In the genomic region with DNA sequence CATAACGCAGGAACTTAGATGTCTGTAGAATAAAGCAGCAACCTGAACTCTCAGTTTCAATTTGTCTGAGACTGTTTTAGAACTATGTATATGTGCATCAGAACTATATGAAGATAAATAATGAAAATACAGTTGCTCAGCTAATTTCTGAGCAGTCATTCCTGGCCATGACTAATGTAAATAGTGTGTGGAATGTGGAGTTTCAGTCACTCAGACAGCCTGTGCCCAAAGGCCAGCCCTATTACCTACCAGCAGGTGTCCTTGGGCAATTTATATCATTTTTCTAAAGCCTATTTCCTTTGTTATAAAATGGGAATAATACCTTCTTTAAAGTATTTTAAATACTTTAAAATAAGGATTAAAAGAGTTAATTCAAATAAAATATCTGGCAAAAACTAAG, we compare ENCODE assay signal across 24 cellular contexts. TPM values are rescaled to one million over a fixed set of nuclear protein-coding genes. Genes with fewer than 3 reads are reported as not detected.
DNase-seq lines count a peak whose midpoint lies in the region; ATAC-seq and TF ChIP-seq lines count a peak whose summit lies in the region.
"Had no signal": no experiment of that assay in that cellular context is flagged by ENCODE, and none has a peak within 500 bp of the region (broad histone marks: within the 10 kb centered on the region; RNA-seq: fewer than 3 reads in every experiment).

No MANE protein-coding gene starts in this region.

- H3K4me2 ChIP-seq in mesendoderm (ENCODE audit: low read length) = no peak overlapping the region
- H3K4me2 ChIP-seq: SK-N-SH had no signal

- H3K27me3 Mint-ChIP-seq in Calu3 (ENCODE audit: unreplicated experiment) (no peaks in the 10 kb centered on the region), chondrocyte (ENCODE audit: low read depth) (no peaks in the 10 kb centered on the region), natural killer cell (ENCODE audit: low read depth in 2 of 2) (peaks cover 3 to 7% of the 10 kb centered on the region in 2 donors)
- H3K27me3 Mint-ChIP-seq: activated naive CD8-positive, alpha-beta T cell treated with anti-CD3 and anti-CD28 coated beads for 36 hours had no signal

- no peak overlapping the region for H2BK15ac ChIP-seq in mesendoderm (replicated peaks; ENCODE audit: low read depth)

- no TSS peak for BruUV-seq in Calu3 (replicated peaks; lab: Mats Ljungman, UMichigan)

- H2BK5ac ChIP-seq in mesendoderm (ENCODE audit: low read length) = no peak overlapping the region

- H3K79me2 ChIP-seq in mesendoderm (ENCODE audit: control insufficient read depth, insufficient read depth, low read length) = no peaks in the 10 kb centered on the region

- DNase-seq in Calu3 (peak; percentile 21), HT-29 (ENCODE audit: low spot score) (peak; percentile 21), chondrocyte (ENCODE audit: low spot score) (no peak), mesendoderm (peak; percentile 50), natural killer cell (no peak), nucleus accumbens (lab: John Stamatoyannopoulos, UW) (no peak)
- DNase-seq: activated CD4-positive, alpha-beta T cell treated with anti-CD3 and anti-CD28 coated beads, Interleukin-2, amount 50 U/mL, for 1 hour; activated naive CD8-positive, alpha-beta T cell treated with anti-CD3 and anti-CD28 coated beads for 36 hours; effector CD4-positive, alpha-beta T cell; gastrocnemius medialis; HFFc6; NCI-H2081 treated with DMSO at 0.1 percent for 48 hours; occipital lobe; SK-N-SH; stimulated activated CD4-positive, alpha-beta T cell treated with anti-CD3 and anti-CD28 coated beads, Interleukin-4, amount 100 ng/mL, for 4 hours; stomach; T-helper 2 cell had no signal

- no peak overlapping the region for H3K4ac ChIP-seq in mesendoderm (ENCODE audit: low read depth, low read length)

- intact Hi-C loops in Calu3 (cut with micrococcal nuclease; ENCODE audit: unreplicated experiment) = no loop called here
- intact Hi-C loops in natural killer cell (cut with micrococcal nuclease) = no loop called here

- no peak overlapping the region for H4K5ac ChIP-seq in mesendoderm (ENCODE audit: low read length)

- no peak overlapping the region for H3K9ac ChIP-seq in mesendoderm (ENCODE audit: low read length)
- H3K9ac ChIP-seq: SK-N-SH had no signal

- no peak overlapping the region for H2BK120ac ChIP-seq in mesendoderm (ENCODE audit: low read depth, low read length)

- no peaks in the 10 kb centered on the region for H3K36me3 ChIP-seq in mesendoderm (ENCODE audit: control insufficient read depth, insufficient read depth, low read length)
- H3K36me3 ChIP-seq: esophagus muscularis mucosa, gastrocnemius medialis, stomach, tibial nerve had no signal

- no CpG with 5 or more reads among the region's 1 CpG for WGBS in mesendoderm (ENCODE audit: extremely low coverage, insufficient coverage, low lambda C conversion rate)

- H3K56ac ChIP-seq in mesendoderm (ENCODE audit: low read length) = no peak overlapping the region

- TF ChIP-seq CTCF in Calu3 (IDR thresholded peaks at IDR 0.05; ENCODE audit: unreplicated experiment) (no peak), chondrocyte (IDR thresholded peaks at IDR 0.05) (peak; percentile 21), natural killer cell (IDR thresholded peaks at IDR 0.05) (no peak)

- no peak overlapping the region for H2AK5ac ChIP-seq in mesendoderm (ENCODE audit: low read length)

- H3K4me1 Mint-ChIP-seq in Calu3 (ENCODE audit: low read depth, unreplicated experiment) (no peaks in the 10 kb centered on the region), chondrocyte (ENCODE audit: low read depth) (peaks cover 4% of the 10 kb centered on the region), natural killer cell (no peaks in the 10 kb centered on the region)
- H3K4me1 Mint-ChIP-seq: activated naive CD8-positive, alpha-beta T cell treated with anti-CD3 and anti-CD28 coated beads for 36 hours; memory B cell had no signal

- no peaks in the 10 kb centered on the region for H3K4me1 ChIP-seq in mesendoderm (ENCODE audit: control insufficient read depth, low read depth, low read length)
- H3K4me1 ChIP-seq: esophagus muscularis mucosa, gastrocnemius medialis, stomach, tibial nerve had no signal

- H3K4me3 ChIP-seq in mesendoderm (ENCODE audit: low read length) = no peak overlapping the region
- H3K4me3 ChIP-seq: esophagus muscularis mucosa, gastrocnemius medialis, stomach, tibial nerve had no signal

- no peaks in the 10 kb centered on the region for H3K79me1 ChIP-seq in mesendoderm (ENCODE audit: low read length)

- no peaks in the 10 kb centered on the region for H3K36me3 Mint-ChIP-seq in Calu3 (ENCODE audit: insufficient read depth, unreplicated experiment)
- H3K36me3 Mint-ChIP-seq in chondrocyte (ENCODE audit: low read depth) = no peaks in the 10 kb centered on the region
- H3K36me3 Mint-ChIP-seq in natural killer cell = no peaks in the 10 kb centered on the region
- H3K36me3 Mint-ChIP-seq: activated naive CD8-positive, alpha-beta T cell treated with anti-CD3 and anti-CD28 coated beads for 36 hours; memory B cell had no signal

- CTCF ChIA-PET in Calu3 (lab: Charles Lee) = interaction anchor here (0.6 kb wide), 2 partner anchors 396 to 772 kb away, joined by 6 to 8 read pairs; no protein-coding TSS in a partner anchor

- no peaks in the 10 kb centered on the region for H3K27me3 ChIP-seq in mesendoderm (ENCODE audit: insufficient read depth, low read length, poor library complexity)
- H3K27me3 ChIP-seq: esophagus muscularis mucosa, gastrocnemius medialis, stomach, tibial nerve had no signal

- H3K4me3 Mint-ChIP-seq in Calu3 (ENCODE audit: low read depth, unreplicated experiment) = no peak overlapping the region
- no peak overlapping the region for H3K4me3 Mint-ChIP-seq in chondrocyte (ENCODE audit: unreplicated experiment)
- no peak overlapping the region for H3K4me3 Mint-ChIP-seq in natural killer cell
- H3K4me3 Mint-ChIP-seq: activated naive CD8-positive, alpha-beta T cell treated with anti-CD3 and anti-CD28 coated beads for 36 hours; HFFc6; memory B cell had no signal

- H3K27ac Mint-ChIP-seq in Calu3 (ENCODE audit: unreplicated experiment) = no peak overlapping the region
- no peak overlapping the region for H3K27ac Mint-ChIP-seq in chondrocyte (ENCODE audit: unreplicated experiment)
- H3K27ac Mint-ChIP-seq in natural killer cell = no peak overlapping the region
- H3K27ac Mint-ChIP-seq: activated naive CD8-positive, alpha-beta T cell treated with anti-CD3 and anti-CD28 coated beads for 36 hours; HFFc6; memory B cell had no signal

- no peak overlapping the region for H4K8ac ChIP-seq in mesendoderm (ENCODE audit: low read depth, low read length)

- no peak overlapping the region for H3K23ac ChIP-seq in mesendoderm (ENCODE audit: low read length)

- no peak for ATAC-seq in HG03280 (IDR thresholded peaks at IDR 0.05; ENCODE audit: unreplicated experiment)
- no peak for ATAC-seq in natural killer cell
- no peak for ATAC-seq in HG03045 (IDR thresholded peaks at IDR 0.05; ENCODE audit: unreplicated experiment)
- ATAC-seq: gastrocnemius medialis had no signal

- H3K27ac ChIP-seq in mesendoderm (ENCODE audit: low read depth, low read length) = no peak overlapping the region
- H3K27ac ChIP-seq: C4-2B, esophagus muscularis mucosa, gastrocnemius medialis, stomach, tibial nerve, VCaP had no signal

- H3K18ac ChIP-seq in mesendoderm (ENCODE audit: low read length) = no peak overlapping the region

- H3K9me3 Mint-ChIP-seq in Calu3 (ENCODE audit: low read depth, unreplicated experiment) (no peaks in the 10 kb centered on the region), chondrocyte (ENCODE audit: low read depth) (peaks cover 3% of the 10 kb centered on the region), natural killer cell (no peaks in the 10 kb centered on the region)
- H3K9me3 Mint-ChIP-seq: activated naive CD8-positive, alpha-beta T cell treated with anti-CD3 and anti-CD28 coated beads for 36 hours; HFFc6; memory B cell had no signal

RNA-seq across cellular contexts. Expression of gene RELL1, which starts 56.0 kb away (rescaled TPM):
- total RNA-seq in Calu3 (2022) = 15.4 and 18.2 TPM in 2 replicates
- total RNA-seq in HT-29 (2014; rRNA removed; shearing (Covaris generic)) = 29.9 and 32.1 TPM in 2 replicates
- total RNA-seq in chondrocyte = 18.2 to 24.8 TPM (median 22.8 TPM) in 3 replicates
- 6.1 TPM for polyA plus RNA-seq in mesendoderm (2013, experiment 1 of 2)
- polyA plus RNA-seq in mesendoderm (2013, experiment 2 of 2) = 6.4 TPM
- total RNA-seq in natural killer cell = 10 to 100 TPM; 15.2 to 21.3 (median 15.2) TPM

Comparison
In these comparisons a context has a peak if more than half of its experiments do, and no peak if none do; other contexts are left out.
1. DNase-seq: peak in Calu3 (single experiment), HT-29 (single experiment) and mesendoderm (single experiment); none in chondrocyte (single experiment), natural killer cell (single experiment) and nucleus accumbens (0 of 56).